ENCODE assay signal across 28 cellular contexts in the genomic region with DNA sequence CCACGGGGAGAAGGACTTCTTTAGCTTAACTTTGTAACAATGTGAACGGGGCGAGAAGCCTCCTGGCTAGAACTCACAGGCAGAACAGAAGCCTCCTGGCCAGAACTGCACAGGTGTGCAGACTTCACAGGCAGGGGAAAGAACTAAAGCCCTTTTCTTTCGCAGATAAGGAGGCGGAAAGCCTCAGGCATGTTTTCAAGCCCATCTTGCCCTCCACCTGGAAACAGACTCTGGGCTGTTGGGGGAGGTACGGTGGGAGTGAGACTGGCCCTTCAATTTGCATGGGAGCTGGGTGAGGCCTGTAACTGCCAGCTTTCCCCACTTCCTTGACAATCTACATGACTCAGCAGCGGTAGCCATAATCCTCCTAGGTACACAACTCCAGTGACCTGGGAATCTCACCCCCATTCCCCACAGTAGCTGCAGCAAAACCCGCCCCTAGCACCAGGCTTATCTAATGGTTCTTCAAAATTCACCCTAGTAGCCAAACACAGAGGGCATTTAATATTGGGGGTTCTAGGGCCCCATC. TPM values are rescaled to one million over a fixed set of nuclear protein-coding genes. Genes with fewer than 3 reads are reported as not detected.
"Had no signal": no experiment of that assay in that cellular context is flagged by ENCODE, and none has a peak within 500 bp of the region (broad histone marks: within the 10 kb centered on the region; RNA-seq: fewer than 3 reads in every experiment).

No MANE protein-coding gene starts in this region.

- H3K4me3 Mint-ChIP-seq: activated B cell treated with CpG ODN at 0.5 μM for 24 hours; activated CD4-positive, alpha-beta memory T cell treated with anti-CD3 and anti-CD28 coated beads for 36 hours; activated naive CD8-positive, alpha-beta T cell treated with anti-CD3 and anti-CD28 coated beads for 36 hours; central memory CD8-positive, alpha-beta T cell; effector memory CD8-positive, alpha-beta T cell; natural killer cell treated with Interleukin-12 subunit alpha and Interleukin-12 subunit beta and Interleukin-15 and Interleukin-18, amount 100 ng/mL, for 72 hours; T-helper 1 cell treated with Interleukin-12 subunit alpha and Interleukin-12 subunit beta and Interleukin-4 antibody, amounts not matched to agents 30 μg/mL and 1 μg/mL, for 36 hours had no signal

- H3K9me3 ChIP-seq: left ventricle myocardium inferior, pancreas, psoas muscle, thyroid gland, upper lobe of right lung had no signal

- H3K4me1 Mint-ChIP-seq: activated B cell treated with CpG ODN at 0.5 μM for 24 hours; activated naive CD8-positive, alpha-beta T cell treated with anti-CD3 and anti-CD28 coated beads for 36 hours; central memory CD8-positive, alpha-beta T cell had no signal

- H3K27ac ChIP-seq: breast epithelium, dorsolateral prefrontal cortex, heart right ventricle, left ventricle myocardium inferior, pancreas, psoas muscle, thyroid gland, upper lobe of right lung had no signal

- DNase-seq: activated B cell treated with CpG ODN at 0.5 μM for 24 hours; activated CD4-positive, alpha-beta memory T cell treated with anti-CD3 and anti-CD28 coated beads for 36 hours; activated CD4-positive, alpha-beta T cell treated with anti-CD3 and anti-CD28 coated beads for 4 hours; activated naive CD4-positive, alpha-beta T cell treated with Interleukin-2 at 50 U/mL for 16 hours; activated naive CD8-positive, alpha-beta T cell treated with anti-CD3 and anti-CD28 coated beads for 36 hours; activated T-cell treated with anti-CD3 and anti-CD28 coated beads, Interleukin-2, amount 50 U/mL, for 48 hours; dorsolateral prefrontal cortex; effector memory CD8-positive, alpha-beta T cell; heart right ventricle; kidney glomerular epithelial cell; left ventricle myocardium inferior; midbrain; pancreas; psoas muscle; right cardiac atrium; stimulated activated CD4-positive, alpha-beta T cell treated with anti-CD3 and anti-CD28 coated beads, Interleukin-12 subunit alpha, Interleukin-12 subunit beta, amount 100 ng/mL, for 4 hours; stimulated activated CD4-positive, alpha-beta T cell treated with anti-CD3 and anti-CD28 coated beads, Interleukin-4, amount 100 ng/mL, for 4 hours; stimulated activated naive CD8-positive, alpha-beta T cell treated with anti-CD3 and anti-CD28 coated beads, Interleukin-15, Interleukin-2, amounts not matched to agents 100 U/mL and 50 U/mL, for 24 hours; substantia nigra; T1000; thyroid gland; upper lobe of right lung had no signal

- H3K4me3 ChIP-seq: breast epithelium, dorsolateral prefrontal cortex, heart right ventricle, left ventricle myocardium inferior, pancreas, psoas muscle, thyroid gland, upper lobe of right lung had no signal

- H3K27me3 ChIP-seq: breast epithelium, dorsolateral prefrontal cortex, heart right ventricle, pancreas, thyroid gland, upper lobe of right lung had no signal

- H3K4me1 ChIP-seq: breast epithelium, heart right ventricle, left ventricle myocardium inferior, pancreas, psoas muscle, thyroid gland, upper lobe of right lung had no signal

- H3K36me3 ChIP-seq: breast epithelium, heart right ventricle, left ventricle myocardium inferior, pancreas, thyroid gland, upper lobe of right lung had no signal

- H3K27ac Mint-ChIP-seq: activated B cell treated with CpG ODN at 0.5 μM for 24 hours; activated CD4-positive, alpha-beta memory T cell treated with anti-CD3 and anti-CD28 coated beads for 36 hours; activated naive CD8-positive, alpha-beta T cell treated with anti-CD3 and anti-CD28 coated beads for 36 hours; effector memory CD8-positive, alpha-beta T cell; natural killer cell treated with Interleukin-12 subunit alpha and Interleukin-12 subunit beta and Interleukin-15 and Interleukin-18, amount 100 ng/mL, for 72 hours; T-helper 1 cell treated with Interleukin-12 subunit alpha and Interleukin-12 subunit beta and Interleukin-4 antibody, amounts not matched to agents 30 μg/mL and 1 μg/mL, for 36 hours had no signal

- H3K27me3 Mint-ChIP-seq: activated B cell treated with CpG ODN at 0.5 μM for 24 hours; activated CD4-positive, alpha-beta memory T cell treated with anti-CD3 and anti-CD28 coated beads for 36 hours; activated naive CD8-positive, alpha-beta T cell treated with anti-CD3 and anti-CD28 coated beads for 36 hours had no signal

- H3K9me3 Mint-ChIP-seq: activated CD4-positive, alpha-beta memory T cell treated with anti-CD3 and anti-CD28 coated beads for 36 hours; central memory CD8-positive, alpha-beta T cell; effector memory CD8-positive, alpha-beta T cell had no signal

- H3K36me3 Mint-ChIP-seq: activated CD4-positive, alpha-beta memory T cell treated with anti-CD3 and anti-CD28 coated beads for 36 hours; activated naive CD8-positive, alpha-beta T cell treated with anti-CD3 and anti-CD28 coated beads for 36 hours; natural killer cell treated with Interleukin-12 subunit alpha and Interleukin-12 subunit beta and Interleukin-15 and Interleukin-18, amount 100 ng/mL, for 72 hours had no signal

- ATAC-seq: effector memory CD8-positive, alpha-beta T cell; heart right ventricle; natural killer cell treated with Interleukin-12 subunit alpha and Interleukin-12 subunit beta and Interleukin-15 and Interleukin-18, amount 100 ng/mL, for 72 hours; pancreas; psoas muscle; right cardiac atrium; stimulated activated naive CD8-positive, alpha-beta T cell treated with anti-CD3 and anti-CD28 coated beads, Interleukin-15, Interleukin-2, amounts not matched to agents 100 U/mL and 50 U/mL, for 24 hours; upper lobe of right lung had no signal

RNA-seq across cellular contexts. Expression of gene ABCA12, which starts 22.9 kb away (rescaled TPM):
- total RNA-seq: activated B cell treated with CpG ODN at 0.5 μM for 24 hours; activated CD4-positive, alpha-beta memory T cell treated with anti-CD3 and anti-CD28 coated beads for 36 hours; activated naive CD8-positive, alpha-beta T cell treated with anti-CD3 and anti-CD28 coated beads for 36 hours; lung microvascular endothelial cell; natural killer cell treated with Interleukin-12 subunit alpha and Interleukin-12 subunit beta and Interleukin-15 and Interleukin-18, amount 100 ng/mL, for 72 hours; psoas muscle; right cardiac atrium; skeletal muscle tissue; thyroid gland had no signal
- polyA plus RNA-seq: heart right ventricle, pancreas, psoas muscle, right cardiac atrium had no signal
